16 cellular contexts compared by ENCODE assay signal in genomic region chr1:53076721-53077598, GRCh38. TPM values are rescaled to one million over a fixed set of nuclear protein-coding genes. Genes with fewer than 3 reads are reported as not detected.
"Had no signal": no experiment of that assay in that cellular context is flagged by ENCODE, and none has a peak within 500 bp of the region (broad histone marks: within the 10 kb centered on the region; RNA-seq: fewer than 3 reads in every experiment).

No MANE protein-coding gene starts in this region.

- H3K36me3 ChIP-seq: pancreas, SJSA1 had no signal

- H3K4me1 ChIP-seq: pancreas, SJSA1 had no signal

- H3K27me3 ChIP-seq: pancreas, SJSA1 had no signal

- H3K4me3 ChIP-seq: pancreas, SJSA1 had no signal

- DNase-seq: activated CD4-positive, alpha-beta memory T cell treated with anti-CD3 and anti-CD28 coated beads, Interleukin-2, amount 10 ng/mL, durations not matched to agents 7 days and 5 days; activated CD4-positive, alpha-beta T cell treated with anti-CD3 and anti-CD28 coated beads for 36 hours; activated naive CD8-positive, alpha-beta T cell treated with anti-CD3 and anti-CD28 coated beads, Interleukin-2, amount 50 U/mL, for 24 hours; activated T-cell treated with anti-CD3 and anti-CD28 coated beads, Interleukin-2, amount 50 U/mL, for 48 hours; central memory CD4-positive, alpha-beta T cell; erythroblast; immature natural killer cell; mesenchymal stem cell; retina; stimulated activated CD4-positive, alpha-beta T cell treated with anti-CD3 and anti-CD28 coated beads, Interleukin-1b, Interleukin-23, amount 100 ng/mL, for 48 hours; stimulated activated naive B cell treated with anti-CD40 and anti-IgM and Interleukin-4, amounts not matched to agents 10 μg/mL and 1 μg/mL and 100 μg/mL, for 72 hours; T-helper 9 cell; trophoblast cell had no signal

- FAIRE-seq: pancreas had no signal

- ATAC-seq: activated CD4-positive, alpha-beta T cell treated with anti-CD3 and anti-CD28 coated beads for 36 hours; activated naive CD8-positive, alpha-beta T cell treated with anti-CD3 and anti-CD28 coated beads, Interleukin-2, amount 50 U/mL, for 24 hours; left colon; pancreas; stimulated activated naive B cell treated with anti-CD40 and anti-IgM and Interleukin-4, amounts not matched to agents 10 μg/mL and 1 μg/mL and 100 μg/mL, for 72 hours had no signal

- H3K9me3 ChIP-seq: pancreas, SJSA1 had no signal

- H3K27ac ChIP-seq: pancreas, SJSA1 had no signal

RNA-seq across cellular contexts. Expression of gene PODN, which starts 14.9 kb away (rescaled TPM):
- total RNA-seq: activated CD4-positive, alpha-beta memory T cell treated with anti-CD3 and anti-CD28 coated beads, Interleukin-2, amount 10 ng/mL, durations not matched to agents 7 days and 5 days; activated CD4-positive, alpha-beta T cell treated with anti-CD3 and anti-CD28 coated beads for 36 hours had no signal
